12 cellular contexts compared by ENCODE assay signal in genomic region chr17:31424944-31425582, GRCh38. TPM values are rescaled to one million over a fixed set of nuclear protein-coding genes. Genes with fewer than 3 reads are reported as not detected.
DNase-seq lines count a peak whose midpoint lies in the region; ATAC-seq and TF ChIP-seq lines count a peak whose summit lies in the region.
"Had no signal": no experiment of that assay in that cellular context is flagged by ENCODE, and none has a peak within 500 bp of the region (broad histone marks: within the 10 kb centered on the region; RNA-seq: fewer than 3 reads in every experiment).

No MANE protein-coding gene starts in this region.

- no peaks in the 10 kb centered on the region for H3K36me3 ChIP-seq in BE2C
- H3K36me3 ChIP-seq: lower lobe of right lung had no signal

- peaks cover 2% of the 10 kb centered on the region; the same call in 1 of the 2 replicates for H3K4me1 ChIP-seq in BE2C
- H3K4me1 ChIP-seq: lower lobe of right lung had no signal

- peak; percentile 86 for ATAC-seq in left lobe of liver
- ATAC-seq in stimulated activated naive CD8-positive, alpha-beta T cell treated with anti-CD3 and anti-CD28 coated beads, Interleukin-15, Interleukin-2, amounts not matched to agents 100 U/mL and 50 U/mL, for 24 hours, result no peak
- ATAC-seq in HG03280 (IDR thresholded peaks at IDR 0.05; ENCODE audit: unreplicated experiment), result no peak
- no peak for ATAC-seq in HG03520 (IDR thresholded peaks at IDR 0.05; ENCODE audit: unreplicated experiment)
- ATAC-seq in GM18861 (IDR thresholded peaks at IDR 0.05; ENCODE audit: unreplicated experiment), result no peak
- ATAC-seq: activated T-cell treated with anti-CD3 and anti-CD28 coated beads, Interleukin-2, amount 50 U/mL, for 72 hours had no signal

- H3K4me3 ChIP-seq in BE2C (ENCODE audit: low read depth, low read length), result no peak overlapping the region
- H3K4me3 ChIP-seq: lower lobe of right lung had no signal

- TF ChIP-seq CTCF in BE2C (IDR thresholded peaks at IDR 0.05; ENCODE audit: low read depth, low read length), result no peak

- no peaks in the 10 kb centered on the region for H3K27me3 ChIP-seq in BE2C

- no peaks in the 10 kb centered on the region for H3K9me3 ChIP-seq in BE2C
- H3K9me3 ChIP-seq: lower lobe of right lung had no signal

- DNase-seq in BE2C, result peak; percentile 68
- peak; percentile 19 for DNase-seq in NCI-H146 treated with DMSO at 0.1 percent for 48 hours (lab: John Stamatoyannopoulos, UW; ENCODE audit: unreplicated experiment)
- DNase-seq in cerebellar cortex (ENCODE audit: low spot score), result peak; percentile 45
- no peak for DNase-seq in left lobe of liver (ENCODE audit: low spot score)
- no peak for DNase-seq in stimulated activated naive CD8-positive, alpha-beta T cell treated with anti-CD3 and anti-CD28 coated beads, Interleukin-15, Interleukin-2, amounts not matched to agents 100 U/mL and 50 U/mL, for 24 hours
- DNase-seq: activated T-cell treated with anti-CD3 and anti-CD28 coated beads, Interleukin-2, amount 50 U/mL, for 72 hours; Kasumi-1; lower lobe of right lung; stimulated activated CD4-positive, alpha-beta T cell treated with anti-CD3 and anti-CD28 coated beads, Interleukin-4, amount 100 ng/mL, for 1 hour had no signal

RNA-seq across cellular contexts. Expression of gene RAB11FIP4, which starts 33.6 kb away (rescaled TPM):
- polyA plus RNA-seq in BE2C (2012; ENCODE audit: insufficient read depth, insufficient read length, low read depth), result 18.2 TPM
- 6.5 TPM for total RNA-seq in left lobe of liver

Comparison
In these comparisons a context has a peak if more than half of its experiments do, and no peak if none do; other contexts are left out.
1. DNase-seq: peak in BE2C (single experiment), NCI-H146 treated with DMSO at 0.1 percent for 48 hours (single experiment) and cerebellar cortex (single experiment); none in left lobe of liver (single experiment) and stimulated activated naive CD8-positive, alpha-beta T cell treated with anti-CD3 and anti-CD28 coated beads, Interleukin-15, Interleukin-2, amounts not matched to agents 100 U/mL and 50 U/mL, for 24 hours (single experiment).